ENCODE assay signal across 28 cellular contexts in the genomic region with DNA sequence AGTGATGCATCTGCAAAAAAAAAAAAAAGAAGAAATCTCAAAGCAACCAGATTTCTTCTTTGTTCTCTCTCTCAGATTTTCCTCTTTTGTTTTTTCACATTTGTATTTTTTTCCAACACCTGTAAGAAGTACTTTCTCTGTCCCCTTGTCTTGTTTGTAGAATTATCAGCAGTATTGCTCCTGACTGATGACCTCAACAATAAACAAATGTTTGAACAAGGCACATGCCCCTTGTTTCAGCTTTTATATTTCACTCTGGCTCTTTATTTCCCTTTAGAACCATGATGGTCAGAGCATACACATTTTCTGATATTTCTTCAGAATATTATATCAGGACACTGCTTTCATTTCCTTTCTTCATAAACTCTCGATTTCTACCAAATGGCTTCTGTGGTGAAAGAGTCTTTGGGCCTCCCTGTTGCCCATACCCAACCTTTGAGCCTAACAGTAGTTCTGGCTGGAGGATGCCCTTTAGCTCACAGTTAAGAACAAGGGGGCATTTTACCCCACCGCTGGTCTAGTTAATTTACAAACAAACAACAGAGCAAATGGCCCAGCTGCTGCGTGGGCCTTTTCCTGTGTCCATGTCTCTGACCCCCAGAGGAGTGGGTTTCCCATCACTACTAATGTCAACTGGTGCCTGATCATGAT.
"Had no signal": no experiment of that assay in that cellular context is flagged by ENCODE, and none has a peak within 500 bp of the region (broad histone marks: within the 10 kb centered on the region; RNA-seq: fewer than 3 reads in every experiment).

No MANE protein-coding gene starts in this region.

- H3K4me1 ChIP-seq: esophagus squamous epithelium, psoas muscle, upper lobe of left lung had no signal

- H3K9me3 Mint-ChIP-seq: effector memory CD8-positive, alpha-beta T cell; memory B cell; mesothelial cell of epicardium; naive B cell; natural killer cell treated with Interleukin-12 subunit alpha and Interleukin-12 subunit beta and Interleukin-15 and Interleukin-18, amount 100 ng/mL, for 72 hours; stimulated activated naive B cell treated with anti-CD40 and anti-IgM and Interleukin-4, amounts not matched to agents 10 μg/mL and 1 μg/mL and 100 μg/mL, for 72 hours; stimulated activated naive CD8-positive, alpha-beta T cell treated with anti-CD3 and anti-CD28 coated beads, Interleukin-15, Interleukin-2, amounts not matched to agents 100 ng/mL and 50 ng/mL, for 24 hours had no signal

- H3K4me3 Mint-ChIP-seq: effector memory CD8-positive, alpha-beta T cell; memory B cell; mesothelial cell of epicardium; naive B cell; natural killer cell treated with Interleukin-12 subunit alpha and Interleukin-12 subunit beta and Interleukin-15 and Interleukin-18, amount 100 ng/mL, for 72 hours; stimulated activated naive B cell treated with anti-CD40 and anti-IgM and Interleukin-4, amounts not matched to agents 10 μg/mL and 1 μg/mL and 100 μg/mL, for 72 hours; stimulated activated naive CD8-positive, alpha-beta T cell treated with anti-CD3 and anti-CD28 coated beads, Interleukin-15, Interleukin-2, amounts not matched to agents 100 ng/mL and 50 ng/mL, for 24 hours had no signal

- H3K27me3 Mint-ChIP-seq: stimulated activated naive B cell treated with anti-CD40 and anti-IgM and Interleukin-4, amounts not matched to agents 10 μg/mL and 1 μg/mL and 100 μg/mL, for 72 hours; stimulated activated naive CD8-positive, alpha-beta T cell treated with anti-CD3 and anti-CD28 coated beads, Interleukin-15, Interleukin-2, amounts not matched to agents 100 ng/mL and 50 ng/mL, for 24 hours had no signal

- H3K36me3 Mint-ChIP-seq: memory B cell; mesothelial cell of epicardium; naive B cell; natural killer cell treated with Interleukin-12 subunit alpha and Interleukin-12 subunit beta and Interleukin-15 and Interleukin-18, amount 100 ng/mL, for 72 hours; stimulated activated naive B cell treated with anti-CD40 and anti-IgM and Interleukin-4, amounts not matched to agents 10 μg/mL and 1 μg/mL and 100 μg/mL, for 72 hours had no signal

- H3K36me3 ChIP-seq: esophagus squamous epithelium, heart right ventricle, thoracic aorta, tibial nerve, upper lobe of left lung had no signal

- H3K27me3 ChIP-seq: heart right ventricle, tibial nerve, upper lobe of left lung had no signal

- H3K9me3 ChIP-seq: esophagus squamous epithelium, heart right ventricle, mucosa of descending colon, psoas muscle, thoracic aorta, tibial nerve, upper lobe of left lung had no signal

- H3K27ac ChIP-seq: esophagus squamous epithelium, heart right ventricle, psoas muscle, skin epidermis, thoracic aorta, tibial nerve, upper lobe of left lung had no signal

- DNase-seq: cortex of kidney; effector memory CD8-positive, alpha-beta T cell; erythroblast; esophagus squamous epithelium; foreskin melanocyte; glutamatergic neuron; heart right ventricle; hippocampal formation; left colon; left ventricle myocardium superior; mucosa of descending colon; naive B cell; nucleus accumbens; posterior cingulate gyrus; psoas muscle; right cardiac atrium; stimulated activated CD4-positive, alpha-beta T cell treated with anti-CD3 and anti-CD28 coated beads, Interleukin-15, amount 100 ng/mL, for 24 hours; stimulated activated CD4-positive, alpha-beta T cell treated with anti-CD3 and anti-CD28 coated beads, Interleukin-2, amount 100 ng/mL, for 48 hours; stimulated activated naive B cell treated with anti-CD40 and anti-IgM and Interleukin-4, amounts not matched to agents 10 μg/mL and 1 μg/mL and 100 μg/mL, for 72 hours; upper lobe of left lung had no signal

- H3K27ac Mint-ChIP-seq: effector memory CD8-positive, alpha-beta T cell; memory B cell; mesothelial cell of epicardium; naive B cell; natural killer cell treated with Interleukin-12 subunit alpha and Interleukin-12 subunit beta and Interleukin-15 and Interleukin-18, amount 100 ng/mL, for 72 hours; stimulated activated naive B cell treated with anti-CD40 and anti-IgM and Interleukin-4, amounts not matched to agents 10 μg/mL and 1 μg/mL and 100 μg/mL, for 72 hours; stimulated activated naive CD8-positive, alpha-beta T cell treated with anti-CD3 and anti-CD28 coated beads, Interleukin-15, Interleukin-2, amounts not matched to agents 100 ng/mL and 50 ng/mL, for 24 hours had no signal

- ATAC-seq: effector memory CD8-positive, alpha-beta T cell; heart right ventricle; left colon; left ventricle myocardium superior; mucosa of descending colon; natural killer cell treated with Interleukin-12 subunit alpha and Interleukin-12 subunit beta and Interleukin-15 and Interleukin-18, amount 100 ng/mL, for 72 hours; psoas muscle; right cardiac atrium; stimulated activated naive B cell treated with anti-CD40 and anti-IgM and Interleukin-4, amounts not matched to agents 10 μg/mL and 1 μg/mL and 100 μg/mL, for 72 hours had no signal

- H3K4me3 ChIP-seq: esophagus squamous epithelium, heart right ventricle, lung, mucosa of descending colon, psoas muscle, skin epidermis, thoracic aorta, tibial nerve, upper lobe of left lung had no signal

- H3K4me1 Mint-ChIP-seq: memory B cell; naive B cell; stimulated activated naive B cell treated with anti-CD40 and anti-IgM and Interleukin-4, amounts not matched to agents 10 μg/mL and 1 μg/mL and 100 μg/mL, for 72 hours had no signal
